ENCODE assay signal across 23 cellular contexts in the genomic region with DNA sequence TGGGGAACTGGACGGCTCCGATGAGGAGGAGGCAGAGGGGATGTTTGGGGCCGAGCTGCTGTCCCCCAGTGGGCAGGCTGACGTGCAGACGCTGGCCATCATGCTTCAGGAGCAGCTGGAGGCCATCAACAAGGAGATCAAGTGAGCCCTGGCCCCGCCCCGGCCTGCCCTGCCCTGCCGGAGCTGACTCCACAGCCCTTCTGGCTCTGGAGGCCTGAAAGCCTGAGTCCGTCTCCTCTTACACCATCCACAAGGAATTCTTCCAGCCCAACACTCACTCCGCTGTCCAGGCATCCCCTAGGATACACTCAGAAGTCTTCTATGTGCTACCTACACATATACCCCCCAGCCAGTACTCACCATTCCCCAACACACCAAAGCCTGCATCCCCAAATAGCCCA. TPM values are rescaled to one million over a fixed set of nuclear protein-coding genes. Genes with fewer than 3 reads are reported as not detected.
A peak's percentile ranks its signal among the peaks of the same experiment; 100 is the strongest.
DNase-seq lines count a peak whose midpoint lies in the region; ATAC-seq, FAIRE-seq and TF ChIP-seq lines count a peak whose summit lies in the region.
"Had no signal": no experiment of that assay in that cellular context is flagged by ENCODE, and none has a peak within 500 bp of the region (broad histone marks: within the 10 kb centered on the region; RNA-seq: fewer than 3 reads in every experiment).

No MANE protein-coding gene starts in this region.

- peaks cover 6% of the 10 kb centered on the region; the same call in 1 of the 2 replicates for H3K23me2 ChIP-seq in H1 (ENCODE audit: low read depth, low read length)

- CTCF ChIA-PET in H1 (lab: Charles Lee; ENCODE audit: partially characterized antibody), result interaction anchor here (1.0 to 9.7 kb wide), 6 partner anchors 7 to 73 kb away, joined by 3 to 99 read pairs (median 7); no protein-coding TSS in a partner anchor

- POLR2A ChIA-PET in H1 (lab: Charles Lee; ENCODE audit: partially characterized antibody), result interaction anchor here (1.0 to 5.8 kb wide), 5 partner anchors 9 to 22 kb away, joined by 3 to 47 read pairs (median 5); partner anchors contain the start of gene LIN7B

- H3K4me3 ChIP-seq in H1 (ENCODE audit: extremely low read depth in 1 of 4, insufficient read depth in 2 of 4, low read depth in 3 of 4, low read length in 4 of 4), result no peak overlapping the region
- H3K4me3 ChIP-seq in right cardiac atrium (ENCODE audit: low read length), result no peak overlapping the region
- no peak overlapping the region for H3K4me3 ChIP-seq in sigmoid colon
- H3K4me3 ChIP-seq: cardiac muscle cell, MG63, uterus had no signal

- no peak overlapping the region for H3K56ac ChIP-seq in H1 (replicated peaks; ENCODE audit: insufficient read length, low read depth, low read length)

- no peak overlapping the region for H2BK15ac ChIP-seq in H1 (ENCODE audit: low read length)

- H2AFZ ChIP-seq in H1 (ENCODE audit: low read length), result no peak overlapping the region

- H4K91ac ChIP-seq in H1 (replicated peaks; ENCODE audit: insufficient read length, low read length), result no peak overlapping the region

- H2BK20ac ChIP-seq in H1 (ENCODE audit: low read length), result no peak overlapping the region

- no peak for TF ChIP-seq CTCF in H1 (IDR thresholded peaks at IDR 0.05; ENCODE audit: control extremely low read depth in 1 of 3, insufficient read depth in 1 of 3, low read depth in 1 of 3, low read length in 3 of 3)
- TF ChIP-seq CTCF in sigmoid colon (IDR thresholded peaks at IDR 0.05), result no peak

- TF ChIP-seq EP300 in H1 (IDR thresholded peaks at IDR 0.05; ENCODE audit: borderline replicate concordance in 1 of 2, low read depth in 2 of 2, low read length in 2 of 2), result no peak
- no peak for TF ChIP-seq EP300 in sigmoid colon (IDR thresholded peaks at IDR 0.05)

- peaks cover 4 to 12% (median 7%) of the 10 kb centered on the region in 4 experiments; a peak in 6 of 7 replicates for H3K4me1 ChIP-seq in H1 (replicated peaks in 1 of 4; ENCODE audit: control insufficient read depth in 3 of 4, insufficient read depth in 4 of 4, low read length in 3 of 4)
- no peaks in the 10 kb centered on the region for H3K4me1 ChIP-seq in right cardiac atrium (ENCODE audit: control insufficient read depth, insufficient read depth, low read length)
- H3K4me1 ChIP-seq in sigmoid colon, result peaks cover 0 to 18% (median 16%) of the 10 kb centered on the region in 4 donors

- H3K4ac ChIP-seq in H1 (replicated peaks; ENCODE audit: insufficient read length, low read depth, low read length), result no peak overlapping the region

- WGBS in H1 (ENCODE audit: extremely low coverage in 1 of 2, insufficient coverage in 1 of 2, insufficient read length in 1 of 2, insufficient replicate concordance in 2 of 2, low coverage in 1 of 2, low lambda C conversion rate in 2 of 2, missing lambda C conversion rate in 1 of 2), 2 experiments, result 96% methylated on average over 10 of the region's 10 CpGs; no CpG with 5 or more reads in 1 of the 2 experiments
- 58% methylated on average over 10 of the region's 10 CpGs for WGBS in right cardiac atrium
- WGBS in sigmoid colon, 2 donors, result 69 to 77% methylated on average over 10 of the region's 10 CpGs

- H4K20me1 ChIP-seq in H1 (replicated peaks in 1 of 2; ENCODE audit: control insufficient read depth in 1 of 2, insufficient read depth in 2 of 2, low read length in 2 of 2), result peaks cover 0 to 4% of the 10 kb centered on the region in 2 experiments

- H4K8ac ChIP-seq in H1 (ENCODE audit: extremely low read depth, insufficient read depth, low read length), result no peak overlapping the region

- H3K18ac ChIP-seq in H1 (ENCODE audit: extremely low read depth, low read length), result no peak overlapping the region

- intact Hi-C loops in right cardiac atrium (cut with DNase I) (no loop called here), sigmoid colon (cut with DNase I) (no loop called here), posterior vena cava (cut with DNase I) (no loop called here)

- no peak overlapping the region for H3K23ac ChIP-seq in H1 (ENCODE audit: insufficient read length)

- H2BK12ac ChIP-seq in H1 (ENCODE audit: low read depth, low read length), result 0 out of 2 replicates have a peak overlapping the region, but pooled peaks have one; percentile 9

- H3K27me3 ChIP-seq in H1 (replicated peaks in 1 of 4; ENCODE audit: control insufficient read depth in 3 of 4, extremely low read depth in 1 of 4, insufficient read depth in 3 of 4, low read length in 3 of 4) (no peaks in the 10 kb centered on the region), right cardiac atrium (ENCODE audit: control insufficient read depth, insufficient read depth) (no peaks in the 10 kb centered on the region), sigmoid colon (peaks cover 7 to 23% (median 18%) of the 10 kb centered on the region in 3 donors)
- H3K27me3 ChIP-seq: cardiac muscle cell, MG63, uterus had no signal

- H3K4me2 ChIP-seq in H1 (ENCODE audit: insufficient read depth in 1 of 2, low read depth in 2 of 2, low read length in 2 of 2), result no peak overlapping the region

- no peak overlapping the region for H3K14ac ChIP-seq in H1 (ENCODE audit: insufficient read length)

- no peak overlapping the region for H2BK5ac ChIP-seq in H1 (ENCODE audit: low read depth, low read length)

- H3K36me3 ChIP-seq in H1 (ENCODE audit: control insufficient read depth in 2 of 4, insufficient read depth in 4 of 4, low read length in 3 of 4), result peaks cover 0 to 5% (median 2%) of the 10 kb centered on the region in 4 experiments; a peak in 3 of 8 replicates
- no peaks in the 10 kb centered on the region for H3K36me3 ChIP-seq in sigmoid colon
- H3K36me3 ChIP-seq: cardiac muscle cell, uterus had no signal

- ATAC-seq in right cardiac atrium (peak; percentile 69 to 82), GM21447 (IDR thresholded peaks at IDR 0.05; ENCODE audit: unreplicated experiment) (no peak)
- ATAC-seq: activated naive CD8-positive, alpha-beta T cell treated with anti-CD3 and anti-CD28 coated beads, Interleukin-2, amount 50 U/mL, for 24 hours; stimulated activated naive CD8-positive, alpha-beta T cell treated with anti-CD3 and anti-CD28 coated beads, Interleukin-15, amount 100 ng/mL, for 72 hours had no signal

- no peak overlapping the region for H4K5ac ChIP-seq in H1 (ENCODE audit: insufficient read length, low read depth, low read length)

- H2AK5ac ChIP-seq in H1 (ENCODE audit: low read depth, low read length), result no peak overlapping the region

- TF ChIP-seq POLR2A in H1 (IDR thresholded peaks at IDR 0.05; ENCODE audit: control extremely low read depth in 1 of 2, low read depth in 2 of 2, low read length in 2 of 2) (no peak), sigmoid colon (IDR thresholded peaks at IDR 0.05) (no peak)

- H3K79me2 ChIP-seq in H1 (ENCODE audit: control insufficient read depth in 1 of 2, insufficient read depth in 2 of 2, low read length in 2 of 2), result no peaks in the 10 kb centered on the region

- H3K27ac ChIP-seq in H1 (ENCODE audit: low read depth, low read length) (no peak overlapping the region), right cardiac atrium (ENCODE audit: low read length) (peak overlapping the region; percentile 55), sigmoid colon (peak overlapping the region in 3 of 4 donors; percentile 30 to 74 (median 45))
- H3K27ac ChIP-seq: cardiac muscle cell, uterus, VCaP had no signal

- DNase-seq in ELF-1 (ENCODE audit: low read depth, low spot score) (peak; percentile 21), H1 (ENCODE audit: low read depth in 1 of 2, low spot score in 2 of 2) (no peak), right cardiac atrium (peak; percentile 90 to 96 (median 95)), sigmoid colon (peak; percentile 88), dedifferentiated amniotic fluid mesenchymal stem cell (ENCODE audit: extremely low spot score) (no peak), HuH-7.5 (ENCODE audit: low spot score) (no peak), posterior vena cava (ENCODE audit: low spot score) (no peak)
- DNase-seq: activated naive CD8-positive, alpha-beta T cell treated with anti-CD3 and anti-CD28 coated beads, Interleukin-2, amount 50 U/mL, for 24 hours; COR-L47; effector CD8-positive, alpha-beta T cell; EL; foreskin melanocyte; MG63; NCI-H187; SHP77 treated with DMSO at 0.1 percent for 48 hours; stimulated activated naive CD8-positive, alpha-beta T cell treated with anti-CD3 and anti-CD28 coated beads, Interleukin-15, amount 100 ng/mL, for 72 hours; uterus had no signal

- H3K9ac ChIP-seq in H1 (replicated peaks in 1 of 4; ENCODE audit: extremely low read depth in 1 of 4, low read depth in 3 of 4, low read length in 3 of 4), result no peak overlapping the region

- no peak overlapping the region for H2BK120ac ChIP-seq in H1 (replicated peaks; ENCODE audit: low read depth, low read length)

- H3K79me1 ChIP-seq in H1 (ENCODE audit: low read depth, low read length), result no peaks in the 10 kb centered on the region

- FAIRE-seq in H1 (lab: Jason Lieb, UNC), result no peak

- no peaks in the 10 kb centered on the region for H3K9me3 ChIP-seq in H1 (ENCODE audit: insufficient read depth in 2 of 2, low read depth in 1 of 2, low read length in 1 of 2)
- no peaks in the 10 kb centered on the region for H3K9me3 ChIP-seq in right cardiac atrium (ENCODE audit: control insufficient read depth, low read length)
- H3K9me3 ChIP-seq in sigmoid colon, result no peaks in the 10 kb centered on the region
- H3K9me3 ChIP-seq: uterus had no signal

- no peak for TF ChIP-seq RAD21 in H1 (IDR thresholded peaks at IDR 0.05 in 1 of 2, conservative IDR thresholded peaks at IDR 0.05 in 1 of 2; ENCODE audit: low read depth in 2 of 2, low read length in 2 of 2)

RNA-seq across cellular contexts. Expression of gene PPFIA3, which starts 17.4 kb away (rescaled TPM):
- total RNA-seq in H1 (2021; fragmentation: NEBNext Ultra II Directional; extraction: Animal tissue kit (Norgen Biotek cat#: 25700)), result 25.3 and 28.0 TPM in 2 replicates
- polyA plus RNA-seq in H1 (2011; rRNA removed) (15.9 and 28.8 TPM in 2 replicates), right cardiac atrium (13.2 TPM), sigmoid colon (10 to 100 TPM; 18.6 to 35.3 (median 21.3) TPM)
- polyA plus RNA-seq in H1 (2011; cell fraction: cytosol; rRNA removed), result 24.4 TPM
- 60.9 TPM for polyA plus RNA-seq in H1 (2011; cell fraction: nucleus; rRNA removed)
- polyA plus RNA-seq in H1 (2012, experiment 1 of 2), result 19.8 to 30.7 TPM (median 28.0 TPM) in 4 replicates
- polyA plus RNA-seq in H1 (2012, experiment 2 of 2), result 23.3 TPM
- polyA plus RNA-seq in H1 (2013, experiment 1 of 2), result 23.1 TPM
- polyA plus RNA-seq in H1 (2013, experiment 2 of 2), result 22.3 TPM
- 12.6 and 13.4 TPM in 2 replicates for polyA minus RNA-seq in H1 (2011; rRNA and poly(A)+ RNA removed)
- polyA minus RNA-seq in H1 (2011; cell fraction: cytosol; rRNA and poly(A)+ RNA removed), result 15.0 TPM
- 28.2 TPM for polyA minus RNA-seq in H1 (2011; cell fraction: nucleus; rRNA and poly(A)+ RNA removed)
- total RNA-seq in right cardiac atrium (10 to 100 TPM in 3 of 4 donors, 1 to 10 TPM in 1; 9.5 to 11.9 (median 10.9) TPM), sigmoid colon (1 to 10 TPM; 2.0 to 3.9 (median 3.1) TPM), posterior vena cava (1 to 10 TPM; 3.6 to 4.9 TPM)

RNA-seq across cellular contexts. Expression of gene C19orf73, which starts 17.8 kb away (rescaled TPM):
- total RNA-seq in H1 (2021; fragmentation: NEBNext Ultra II Directional; extraction: Animal tissue kit (Norgen Biotek cat#: 25700)), result 1.2 and 2.5 TPM in 2 replicates
- polyA plus RNA-seq in H1 (2011; rRNA removed), result 4.6 and 10.0 TPM in 2 replicates
- polyA plus RNA-seq in H1 (2011; cell fraction: cytosol; rRNA removed), result 6.5 TPM
- 10.6 TPM for polyA plus RNA-seq in H1 (2011; cell fraction: nucleus; rRNA removed)
- 1.4 to 3.3 TPM (median 2.6 TPM) in 4 replicates for polyA plus RNA-seq in H1 (2012, experiment 1 of 2)
- 1.8 TPM for polyA plus RNA-seq in H1 (2012, experiment 2 of 2)
- polyA plus RNA-seq in H1 (2013, experiment 1 of 2), result 3.3 TPM
- polyA plus RNA-seq in H1 (2013, experiment 2 of 2), result 2.7 TPM
- polyA minus RNA-seq in H1 (2011; rRNA and poly(A)+ RNA removed), result 0.63 and 1.6 TPM in 2 replicates
- 1.7 TPM for polyA minus RNA-seq in H1 (2011; cell fraction: cytosol; rRNA and poly(A)+ RNA removed)
- 7.8 TPM for polyA minus RNA-seq in H1 (2011; cell fraction: nucleus; rRNA and poly(A)+ RNA removed)
- total RNA-seq in right cardiac atrium, result 1 to 10 TPM; 1.2 to 2.1 (median 1.7) TPM
- 3.3 TPM for polyA plus RNA-seq in right cardiac atrium
- 1 to 10 TPM in 3 of 4 donors, not detected in 1; 1.6 to 2.1 (median 1.8) TPM for total RNA-seq in sigmoid colon
- polyA plus RNA-seq in sigmoid colon, result 1 to 10 TPM; 2.4 to 5.1 (median 3.3) TPM
- total RNA-seq in posterior vena cava, result under 1 TPM in 1 of 2 donors, not detected in 1; 0.81 TPM
- total RNA-seq: uterus had no signal

RNA-seq across cellular contexts. Expression of gene HRC, which starts 18.4 kb away (rescaled TPM):
- 1.8 and 2.3 TPM in 2 replicates for total RNA-seq in H1 (2021; fragmentation: NEBNext Ultra II Directional; extraction: Animal tissue kit (Norgen Biotek cat#: 25700))
- 2.6 and 6.8 TPM in 2 replicates for polyA plus RNA-seq in H1 (2011; rRNA removed)
- polyA plus RNA-seq in H1 (2011; cell fraction: cytosol; rRNA removed), result 10.7 TPM
- polyA plus RNA-seq in H1 (2011; cell fraction: nucleus; rRNA removed), result 7.4 TPM
- polyA plus RNA-seq in H1 (2012, experiment 1 of 2), result 1.6 to 4.2 TPM (median 3.0 TPM) in 4 replicates
- 0.50 TPM for polyA plus RNA-seq in H1 (2012, experiment 2 of 2)
- 5.9 TPM for polyA plus RNA-seq in H1 (2013, experiment 1 of 2)
- 6.1 TPM for polyA plus RNA-seq in H1 (2013, experiment 2 of 2)
- 0.61 and 4.4 TPM in 2 replicates for polyA minus RNA-seq in H1 (2011; rRNA and poly(A)+ RNA removed)
- polyA minus RNA-seq in H1 (2011; cell fraction: cytosol; rRNA and poly(A)+ RNA removed), result 1.6 TPM
- polyA minus RNA-seq in H1 (2011; cell fraction: nucleus; rRNA and poly(A)+ RNA removed), result 2.0 TPM
- total RNA-seq in right cardiac atrium, result 100 to 1,000 TPM; 505 to 682 (median 577) TPM
- polyA plus RNA-seq in right cardiac atrium, result 712 TPM
- 1 to 10 TPM in 1 of 4 donors, under 1 TPM in 3; 0.16 to 1.1 (median 0.69) TPM for total RNA-seq in sigmoid colon
- polyA plus RNA-seq in sigmoid colon, result 1 to 10 TPM in 2 of 3 donors, under 1 TPM in 1; 0.46 to 6.6 (median 1.7) TPM
- total RNA-seq in posterior vena cava, result 1 to 10 TPM; 1.1 to 2.4 TPM
- total RNA-seq: activated CD8-positive, alpha-beta memory T cell treated with anti-CD3 and anti-CD28 coated beads for 36 hours; activated T-helper 1 cell treated with anti-CD3 and anti-CD28 coated beads, Interleukin-12 subunit alpha, Interleukin-12 subunit beta, Interleukin-2, Interleukin-4 antibody, amounts not matched to agents 30 ng/mL and 10 ng/mL and 1 ng/mL, durations not matched to agents 14 hours and 24 hours and 36 hours; T-helper 1 cell treated with Interleukin-12 subunit alpha and Interleukin-12 subunit beta and Interleukin-4 antibody, amounts not matched to agents 30 ng/mL and 1 ng/mL, for 36 hours had no signal

RNA-seq across cellular contexts. Expression of gene TRPM4, which starts 20.8 kb away (rescaled TPM):
- 11.3 and 12.6 TPM in 2 replicates for total RNA-seq in H1 (2021; fragmentation: NEBNext Ultra II Directional; extraction: Animal tissue kit (Norgen Biotek cat#: 25700))
- 13.3 and 21.5 TPM in 2 replicates for polyA plus RNA-seq in H1 (2011; rRNA removed)
- polyA plus RNA-seq in H1 (2011; cell fraction: cytosol; rRNA removed), result 14.1 TPM
- polyA plus RNA-seq in H1 (2011; cell fraction: nucleus; rRNA removed), result 28.9 TPM
- polyA plus RNA-seq in H1 (2012, experiment 1 of 2), result 9.4 to 14.2 TPM (median 13.5 TPM) in 4 replicates
- 6.2 TPM for polyA plus RNA-seq in H1 (2012, experiment 2 of 2)
- polyA plus RNA-seq in H1 (2013, experiment 1 of 2), result 9.1 TPM
- polyA plus RNA-seq in H1 (2013, experiment 2 of 2), result 8.2 TPM
- 5.0 and 6.0 TPM in 2 replicates for polyA minus RNA-seq in H1 (2011; rRNA and poly(A)+ RNA removed)
- polyA minus RNA-seq in H1 (2011; cell fraction: cytosol; rRNA and poly(A)+ RNA removed), result 5.9 TPM
- polyA minus RNA-seq in H1 (2011; cell fraction: nucleus; rRNA and poly(A)+ RNA removed), result 14.8 TPM
- total RNA-seq in right cardiac atrium, result 10 to 100 TPM; 28.3 to 36.4 (median 33.6) TPM
- 32.5 TPM for polyA plus RNA-seq in right cardiac atrium
- total RNA-seq in sigmoid colon, result 10 to 100 TPM in 3 of 4 donors, 1 to 10 TPM in 1; 7.9 to 18.0 (median 12.5) TPM
- polyA plus RNA-seq in sigmoid colon, result 100 to 1,000 TPM in 1 of 3 donors, 10 to 100 TPM in 2; 40.5 to 166 (median 40.8) TPM
- total RNA-seq in posterior vena cava, result 10 to 100 TPM; 20.5 to 36.0 TPM

RNA-seq across cellular contexts. Expression of gene LIN7B, which starts 22.6 kb away (rescaled TPM):
- 4.1 and 4.2 TPM in 2 replicates for total RNA-seq in H1 (2021; fragmentation: NEBNext Ultra II Directional; extraction: Animal tissue kit (Norgen Biotek cat#: 25700))
- polyA plus RNA-seq in H1 (2011; rRNA removed), result 4.1 and 6.0 TPM in 2 replicates
- polyA plus RNA-seq in H1 (2011; cell fraction: cytosol; rRNA removed), result 4.6 TPM
- 9.1 TPM for polyA plus RNA-seq in H1 (2011; cell fraction: nucleus; rRNA removed)
- 1.7 to 7.5 TPM (median 4.9 TPM) in 4 replicates for polyA plus RNA-seq in H1 (2012, experiment 1 of 2)
- 2.1 TPM for polyA plus RNA-seq in H1 (2012, experiment 2 of 2)
- polyA plus RNA-seq in H1 (2013, experiment 1 of 2), result 1.8 TPM
- 2.8 TPM for polyA plus RNA-seq in H1 (2013, experiment 2 of 2)
- 1.6 and 2.4 TPM in 2 replicates for polyA minus RNA-seq in H1 (2011; rRNA and poly(A)+ RNA removed)
- polyA minus RNA-seq in H1 (2011; cell fraction: cytosol; rRNA and poly(A)+ RNA removed), result not detected
- 3.5 TPM for polyA minus RNA-seq in H1 (2011; cell fraction: nucleus; rRNA and poly(A)+ RNA removed)
- total RNA-seq in right cardiac atrium, result 10 to 100 TPM; 18.0 to 23.6 (median 19.7) TPM
- polyA plus RNA-seq in right cardiac atrium, result 33.4 TPM
- 10 to 100 TPM; 17.4 to 28.8 (median 26.7) TPM for total RNA-seq in sigmoid colon
- polyA plus RNA-seq in sigmoid colon, result 10 to 100 TPM in 2 of 3 donors, 1 to 10 TPM in 1; 9.9 to 12.0 (median 12.0) TPM
- 1 to 10 TPM; 9.0 to 9.3 TPM for total RNA-seq in posterior vena cava

Comparison
In these comparisons a context has a peak if more than half of its experiments do, and no peak if none do; other contexts are left out.
1. DNase-seq: peak in ELF-1 (single experiment), right cardiac atrium (3 of 3) and sigmoid colon (single experiment); none in H1 (0 of 2), dedifferentiated amniotic fluid mesenchymal stem cell (single experiment), HuH-7.5 (single experiment) and posterior vena cava (single experiment).
2. RNA of gene HRC, which starts 18.4 kb away (total RNA-seq): 505 to 682 TPM in right cardiac atrium; 1.1 to 2.4 TPM in posterior vena cava, 1.8 to 2.3 TPM in H1 and 0.16 to 1.1 TPM in sigmoid colon; every median in the first group is over 100 times any median in the second.